8 cellular contexts compared by ENCODE assay signal in the genomic region with DNA sequence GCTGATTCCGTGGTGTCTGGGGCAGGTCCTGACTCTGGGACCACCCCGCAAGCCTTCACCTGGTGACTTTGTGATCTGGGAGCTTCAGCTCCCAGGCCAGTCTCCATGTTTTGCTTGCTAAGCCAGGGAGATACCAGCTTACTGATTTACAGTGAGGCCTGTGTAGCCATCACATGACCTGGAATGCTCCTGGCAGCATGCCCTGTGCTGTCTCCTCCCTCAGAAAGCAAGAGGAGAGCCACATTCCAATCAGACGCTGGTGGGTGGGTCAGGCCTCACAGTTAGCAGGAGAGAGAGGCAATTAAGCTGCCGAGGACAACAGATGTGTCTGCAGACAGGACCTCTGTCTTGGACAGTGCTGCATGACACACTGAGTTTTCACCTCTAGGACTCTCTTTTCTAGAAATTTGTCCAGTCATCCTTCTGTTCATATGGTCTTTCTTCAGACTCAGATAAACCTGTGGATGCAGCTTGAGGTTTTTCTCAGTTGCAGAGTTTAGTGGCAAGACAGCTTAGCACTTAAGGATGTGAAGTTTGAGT. TPM values are rescaled to one million over a fixed set of nuclear protein-coding genes. Genes with fewer than 3 reads are reported as not detected.
A peak's percentile ranks its signal among the peaks of the same experiment; 100 is the strongest.
DNase-seq lines count a peak whose midpoint lies in the region; ATAC-seq and TF ChIP-seq lines count a peak whose summit lies in the region.

No MANE protein-coding gene starts in this region.

- H3K4me1 ChIP-seq in foreskin keratinocyte = peaks cover 34% of the 10 kb centered on the region
- H3K4me1 ChIP-seq in osteoblast (ENCODE audit: insufficient read depth, low read length) = peaks cover 23% of the 10 kb centered on the region

- H3K36me3 Mint-ChIP-seq in T-helper 2 cell treated with Interferon-gamma antibody and Interleukin-4, amounts not matched to agents 5 μg/mL and 100 μg/mL, for 36 hours (ENCODE audit: low read depth) = no peaks in the 10 kb centered on the region

- H3K36me3 ChIP-seq in MG63 (no peaks in the 10 kb centered on the region; the same call in 1 of the 2 replicates), osteoblast (ENCODE audit: insufficient read depth, low read length) (no peaks in the 10 kb centered on the region)

- TF ChIP-seq CTCF in AG09309 (IDR thresholded peaks at IDR 0.05; ENCODE audit: control insufficient read depth, insufficient read depth, low read depth, low read length, missing control alignments) (no peak), foreskin keratinocyte (conservative IDR thresholded peaks at IDR 0.05) (no peak), osteoblast (IDR thresholded peaks at IDR 0.05; ENCODE audit: extremely low read depth, low read depth, low read length) (no peak)

- ATAC-seq in SK-N-SH treated with all-trans-retinoic acid at 6 μM for 48 hours (peak; percentile 97), foreskin keratinocyte (peak; percentile 70), GM21717 (IDR thresholded peaks at IDR 0.05; ENCODE audit: unreplicated experiment) (no peak), GM18873 (IDR thresholded peaks at IDR 0.05; ENCODE audit: low FRiP score, unreplicated experiment) (no peak)

- no peaks in the 10 kb centered on the region for H3K79me2 ChIP-seq in osteoblast (ENCODE audit: insufficient read depth, low read length)

- H3K27ac ChIP-seq in foreskin keratinocyte (peak overlapping the region; percentile 55), osteoblast (ENCODE audit: low read depth, low read length) (peak overlapping the region; percentile 38)

- no peaks in the 10 kb centered on the region for H3K9me3 ChIP-seq in MG63
- no peaks in the 10 kb centered on the region for H3K9me3 ChIP-seq in osteoblast (ENCODE audit: low read depth, low read length)

- peak; percentile 84 for DNase-seq in AG09309 (ENCODE audit: low read depth)
- peak; percentile 63 for DNase-seq in MG63
- peak; percentile 81 to 93 for DNase-seq in foreskin keratinocyte
- DNase-seq in osteoblast (ENCODE audit: insufficient read length, low spot score, missing footprints) = peak; percentile 91
- DNase-seq in T-helper 2 cell treated with Interferon-gamma antibody and Interleukin-4, amounts not matched to agents 5 μg/mL and 100 μg/mL, for 36 hours (ENCODE audit: low spot score) = no peak

- no peaks in the 10 kb centered on the region for H3K9me3 Mint-ChIP-seq in T-helper 2 cell treated with Interferon-gamma antibody and Interleukin-4, amounts not matched to agents 5 μg/mL and 100 μg/mL, for 36 hours

- H3K4me3 ChIP-seq in AG09309 (ENCODE audit: control insufficient read depth, low read depth, low read length) (no peak overlapping the region), MG63 (no peak overlapping the region), osteoblast (ENCODE audit: insufficient read depth, low read length) (no peak overlapping the region)

- H3K27me3 ChIP-seq in MG63 (no peaks in the 10 kb centered on the region), foreskin keratinocyte (no peaks in the 10 kb centered on the region), osteoblast (ENCODE audit: insufficient read depth, low read length) (no peaks in the 10 kb centered on the region)

- no peak overlapping the region for H3K4me3 Mint-ChIP-seq in T-helper 2 cell treated with Interferon-gamma antibody and Interleukin-4, amounts not matched to agents 5 μg/mL and 100 μg/mL, for 36 hours

- H3K27ac Mint-ChIP-seq in T-helper 2 cell treated with Interferon-gamma antibody and Interleukin-4, amounts not matched to agents 5 μg/mL and 100 μg/mL, for 36 hours = no peak overlapping the region

- H2AFZ ChIP-seq in osteoblast (ENCODE audit: low read length) = peak overlapping the region; percentile 89

- H3K27me3 Mint-ChIP-seq in T-helper 2 cell treated with Interferon-gamma antibody and Interleukin-4, amounts not matched to agents 5 μg/mL and 100 μg/mL, for 36 hours (ENCODE audit: low read depth) = no peaks in the 10 kb centered on the region

- H3K4me1 Mint-ChIP-seq in T-helper 2 cell treated with Interferon-gamma antibody and Interleukin-4, amounts not matched to agents 5 μg/mL and 100 μg/mL, for 36 hours (ENCODE audit: low read depth) = no peaks in the 10 kb centered on the region

- no peaks in the 10 kb centered on the region for H4K20me1 ChIP-seq in osteoblast (ENCODE audit: insufficient read depth, low read length)

- H3K4me2 ChIP-seq in osteoblast (ENCODE audit: insufficient read depth, low read length) = peak overlapping the region; percentile 43

TF ChIP-seq in SK-N-SH treated with all-trans-retinoic acid at 6 μM for 48 hours, 23 proteins besides CTCF, POLR2A, EP300 and RAD21:
- no peak for TF ChIP-seq ZNF8 (CRISPR knock-in tag; IDR thresholded peaks at IDR 0.05)
- TF ChIP-seq ZFP30 (CRISPR knock-in tag; IDR thresholded peaks at IDR 0.05) = no peak
- TF ChIP-seq ZNF565 (CRISPR knock-in tag; conservative IDR thresholded peaks at IDR 0.05; ENCODE audit: low read depth) = no peak
- 0 out of 2 replicates have a peak, but pooled peaks have one; percentile 15 for TF ChIP-seq ISL1 (CRISPR knock-in tag; IDR thresholded peaks at IDR 0.05)
- 0 out of 2 replicates have a peak, but pooled peaks have one; percentile 53 for TF ChIP-seq ZFP3 (CRISPR knock-in tag; IDR thresholded peaks at IDR 0.05)
- 0 out of 2 replicates have a peak, but pooled peaks have one; percentile 27 for TF ChIP-seq GLIS3 (CRISPR knock-in tag; IDR thresholded peaks at IDR 0.05)
- TF ChIP-seq CREB5 (CRISPR knock-in tag; IDR thresholded peaks at IDR 0.05; ENCODE audit: low read depth) = no peak
- TF ChIP-seq, protein P1, sequence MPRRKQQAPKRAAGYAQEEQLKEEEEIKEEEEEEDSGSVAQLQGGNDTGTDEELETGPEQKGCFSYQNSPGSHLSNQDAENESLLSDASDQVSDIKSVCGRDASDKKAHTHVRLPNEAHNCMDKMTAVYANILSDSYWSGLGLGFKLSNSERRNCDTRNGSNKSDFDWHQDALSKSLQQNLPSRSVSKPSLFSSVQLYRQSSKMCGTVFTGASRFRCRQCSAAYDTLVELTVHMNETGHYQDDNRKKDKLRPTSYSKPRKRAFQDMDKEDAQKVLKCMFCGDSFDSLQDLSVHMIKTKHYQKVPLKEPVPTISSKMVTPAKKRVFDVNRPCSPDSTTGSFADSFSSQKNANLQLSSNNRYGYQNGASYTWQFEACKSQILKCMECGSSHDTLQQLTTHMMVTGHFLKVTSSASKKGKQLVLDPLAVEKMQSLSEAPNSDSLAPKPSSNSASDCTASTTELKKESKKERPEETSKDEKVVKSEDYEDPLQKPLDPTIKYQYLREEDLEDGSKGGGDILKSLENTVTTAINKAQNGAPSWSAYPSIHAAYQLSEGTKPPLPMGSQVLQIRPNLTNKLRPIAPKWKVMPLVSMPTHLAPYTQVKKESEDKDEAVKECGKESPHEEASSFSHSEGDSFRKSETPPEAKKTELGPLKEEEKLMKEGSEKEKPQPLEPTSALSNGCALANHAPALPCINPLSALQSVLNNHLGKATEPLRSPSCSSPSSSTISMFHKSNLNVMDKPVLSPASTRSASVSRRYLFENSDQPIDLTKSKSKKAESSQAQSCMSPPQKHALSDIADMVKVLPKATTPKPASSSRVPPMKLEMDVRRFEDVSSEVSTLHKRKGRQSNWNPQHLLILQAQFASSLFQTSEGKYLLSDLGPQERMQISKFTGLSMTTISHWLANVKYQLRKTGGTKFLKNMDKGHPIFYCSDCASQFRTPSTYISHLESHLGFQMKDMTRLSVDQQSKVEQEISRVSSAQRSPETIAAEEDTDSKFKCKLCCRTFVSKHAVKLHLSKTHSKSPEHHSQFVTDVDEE (CRISPR knock-in tag; IDR thresholded peaks at IDR 0.05) = peak; percentile 78; the same call in 1 of the 2 replicates

RNA-seq across cellular contexts. Expression of gene GRPEL2, which starts 24.4 kb away (rescaled TPM):
- 30.2 and 49.1 TPM in 2 replicates for total RNA-seq in MG63 (2014; rRNA removed; shearing (Covaris generic); ENCODE audit: low replicate concordance)
- total RNA-seq in foreskin keratinocyte (24.9 and 25.2 TPM in 2 replicates), osteoblast (34.7 and 34.8 TPM in 2 replicates)
- polyA plus RNA-seq in foreskin keratinocyte = 7.7 and 9.5 TPM in 2 replicates

RNA-seq across cellular contexts. Expression of gene PCYOX1L, which starts 37.0 kb away (rescaled TPM):
- 6.4 and 16.6 TPM in 2 replicates for total RNA-seq in MG63 (2014; rRNA removed; shearing (Covaris generic); ENCODE audit: low replicate concordance)
- 6.8 and 7.0 TPM in 2 replicates for total RNA-seq in foreskin keratinocyte
- 4.7 and 6.0 TPM in 2 replicates for polyA plus RNA-seq in foreskin keratinocyte
- 4.3 and 4.7 TPM in 2 replicates for total RNA-seq in osteoblast

RNA-seq across cellular contexts. Expression of gene AFAP1L1, which starts 49.2 kb away (rescaled TPM):
- total RNA-seq in MG63 (2014; rRNA removed; shearing (Covaris generic); ENCODE audit: low replicate concordance) = 8.1 and 16.2 TPM in 2 replicates
- total RNA-seq in foreskin keratinocyte (16.5 and 16.6 TPM in 2 replicates), osteoblast (1.1 and 1.5 TPM in 2 replicates)
- 9.8 and 10.1 TPM in 2 replicates for polyA plus RNA-seq in foreskin keratinocyte

RNA-seq across cellular contexts. Expression of gene IL17B, which starts 58.2 kb away (rescaled TPM):
- not detected in 2 replicates for total RNA-seq in MG63 (2014; rRNA removed; shearing (Covaris generic); ENCODE audit: low replicate concordance)
- not detected in 2 replicates for total RNA-seq in foreskin keratinocyte
- polyA plus RNA-seq in foreskin keratinocyte = not detected in 2 replicates
- 0.29 TPM in 1 of 2 replicates, not detected in the other for total RNA-seq in osteoblast

Comparison
In these comparisons a context has a peak if more than half of its experiments do, and no peak if none do; other contexts are left out.
1. ATAC-seq: peak in SK-N-SH treated with all-trans-retinoic acid at 6 μM for 48 hours (single experiment) and foreskin keratinocyte (single experiment); none in GM21717 (single experiment) and GM18873 (single experiment).